ENCODE assay signal across 1 cellular context in the genomic region with DNA sequence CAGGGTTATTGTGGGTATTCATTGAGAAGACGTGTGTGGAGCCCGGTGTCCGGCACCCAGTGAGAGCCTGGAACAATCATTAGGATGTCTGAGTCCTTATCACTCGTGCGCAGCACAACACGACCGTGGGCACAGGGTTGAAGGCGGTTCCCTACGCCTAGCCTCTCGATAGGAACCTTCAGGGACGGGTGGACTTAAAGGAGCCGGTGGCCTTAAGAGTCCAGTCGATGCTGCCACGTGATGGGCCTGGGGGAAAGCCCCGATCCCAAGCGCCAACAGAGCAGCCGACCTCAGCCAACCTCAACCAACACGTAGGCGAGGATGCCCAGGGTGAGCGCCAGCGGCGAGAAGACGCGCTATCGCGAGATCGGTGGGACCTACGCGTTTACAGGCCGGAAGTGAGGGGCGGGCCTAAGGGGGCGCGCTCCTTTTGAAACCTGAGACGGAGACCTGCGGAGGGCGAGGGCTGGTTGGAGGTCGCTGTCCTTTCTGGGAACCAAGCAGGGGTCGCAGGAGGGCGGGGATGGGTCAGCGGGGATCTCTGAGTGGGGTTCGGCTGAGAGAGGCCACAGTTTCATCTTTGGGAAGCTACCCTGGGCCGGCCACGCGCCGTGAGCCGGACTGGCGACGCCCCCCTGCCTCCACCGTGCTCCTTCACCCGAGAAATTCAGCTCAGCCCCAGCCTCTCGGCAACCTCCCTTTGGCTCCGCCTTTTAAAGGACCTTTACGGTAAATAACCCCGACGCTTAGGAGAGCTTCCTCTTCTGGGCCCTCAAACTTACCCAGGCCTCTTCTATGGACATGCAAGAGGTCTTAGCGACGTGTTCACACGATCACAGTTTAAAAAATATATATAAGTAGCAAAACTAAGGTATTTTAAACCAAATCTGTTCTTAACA.
TF ChIP-seq lines count a peak whose summit lies in the region.

No MANE protein-coding gene starts in this region.

TF ChIP-seq in HepG2, 621 proteins besides CTCF, POLR2A, EP300 and RAD21 (continued from another document):
- no peak for TF ChIP-seq ZNF784 (CRISPR knock-in tag; IDR thresholded peaks at IDR 0.05; ENCODE audit: borderline replicate concordance)
- peak; percentile 42; the same call in 1 of the 2 replicates for TF ChIP-seq HMG20B (CRISPR knock-in tag; conservative IDR thresholded peaks at IDR 0.05)
- TF ChIP-seq SMYD3 (CRISPR knock-in tag; IDR thresholded peaks at IDR 0.05) = peak; percentile 69; the same call in 1 of the 2 replicates
- no peak for TF ChIP-seq SRF (IDR thresholded peaks at IDR 0.05; ENCODE audit: low read depth, low read length)
- peak; percentile 86; the same call in 1 of the 2 replicates for TF ChIP-seq ARNTL (CRISPR knock-in tag; IDR thresholded peaks at IDR 0.05)
- TF ChIP-seq ZNF44 (CRISPR knock-in tag; IDR thresholded peaks at IDR 0.05) = peak; percentile 38; the same call in 1 of the 2 replicates
- no peak for TF ChIP-seq ZNF24 (IDR thresholded peaks at IDR 0.05)
- peak; percentile 93; the same call in 1 of the 2 replicates for TF ChIP-seq SMAD1 (CRISPR knock-in tag; IDR thresholded peaks at IDR 0.05; ENCODE audit: borderline replicate concordance, low read depth)
- TF ChIP-seq PITX1 (CRISPR knock-in tag; IDR thresholded peaks at IDR 0.05) = peak; percentile 71
- peak; percentile 82; the same call in 1 of the 2 replicates for TF ChIP-seq ZMYM2 (CRISPR knock-in tag; IDR thresholded peaks at IDR 0.05)
- TF ChIP-seq ZBTB3 (CRISPR knock-in tag; IDR thresholded peaks at IDR 0.05; ENCODE audit: borderline replicate concordance, low read depth) = no peak
- TF ChIP-seq SAP130 (CRISPR knock-in tag; IDR thresholded peaks at IDR 0.05; ENCODE audit: low read depth) = peak; percentile 98
- no peak; the same call in none of the 2 replicates for TF ChIP-seq ZNF292 (CRISPR knock-in tag; IDR thresholded peaks at IDR 0.05; ENCODE audit: borderline replicate concordance, low read depth)
- TF ChIP-seq HOXA9 (CRISPR knock-in tag; IDR thresholded peaks at IDR 0.05; ENCODE audit: borderline replicate concordance) = no peak
- peak; percentile 60; the same call in 1 of the 2 replicates for TF ChIP-seq ZNF709 (CRISPR knock-in tag; IDR thresholded peaks at IDR 0.05)
- 0 out of 2 replicates have a peak, but pooled peaks have one; percentile 16 for TF ChIP-seq ZNF468 (CRISPR knock-in tag; IDR thresholded peaks at IDR 0.05)
- TF ChIP-seq SP2 (CRISPR knock-in tag; IDR thresholded peaks at IDR 0.05) = peak; percentile 100
- no peak for TF ChIP-seq ZNF3 (CRISPR knock-in tag; IDR thresholded peaks at IDR 0.05)
- TF ChIP-seq TAF1 (CRISPR knock-in tag; IDR thresholded peaks at IDR 0.05) = peak; percentile 90
- no peak for TF ChIP-seq MLLT10 (CRISPR knock-in tag; IDR thresholded peaks at IDR 0.05)
- no peak for TF ChIP-seq RFX3 (CRISPR knock-in tag; IDR thresholded peaks at IDR 0.05)
- TF ChIP-seq CREB1 (IDR thresholded peaks at IDR 0.05) = peak; percentile 88
- peak; percentile 95 for TF ChIP-seq CREB1 (CRISPR knock-in tag; IDR thresholded peaks at IDR 0.05)
- TF ChIP-seq ZNF510 (CRISPR knock-in tag; IDR thresholded peaks at IDR 0.05; ENCODE audit: low read depth) = no peak; the same call in 1 of the 2 replicates
- no peak for TF ChIP-seq U2AF1 (optimal IDR thresholded peaks at IDR 0.05; ENCODE audit: low read depth, low read length)
- peak; percentile 94 for TF ChIP-seq KLF13 (CRISPR knock-in tag; IDR thresholded peaks at IDR 0.05)
- TF ChIP-seq, protein P1, sequence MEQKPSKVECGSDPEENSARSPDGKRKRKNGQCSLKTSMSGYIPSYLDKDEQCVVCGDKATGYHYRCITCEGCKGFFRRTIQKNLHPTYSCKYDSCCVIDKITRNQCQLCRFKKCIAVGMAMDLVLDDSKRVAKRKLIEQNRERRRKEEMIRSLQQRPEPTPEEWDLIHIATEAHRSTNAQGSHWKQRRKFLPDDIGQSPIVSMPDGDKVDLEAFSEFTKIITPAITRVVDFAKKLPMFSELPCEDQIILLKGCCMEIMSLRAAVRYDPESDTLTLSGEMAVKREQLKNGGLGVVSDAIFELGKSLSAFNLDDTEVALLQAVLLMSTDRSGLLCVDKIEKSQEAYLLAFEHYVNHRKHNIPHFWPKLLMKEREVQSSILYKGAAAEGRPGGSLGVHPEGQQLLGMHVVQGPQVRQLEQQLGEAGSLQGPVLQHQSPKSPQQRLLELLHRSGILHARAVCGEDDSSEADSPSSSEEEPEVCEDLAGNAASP (CRISPR knock-in tag; IDR thresholded peaks at IDR 0.05; ENCODE audit: borderline replicate concordance) = peak; percentile 83; the same call in 1 of the 2 replicates
- peak; percentile 94 for TF ChIP-seq MEF2D (CRISPR knock-in tag; IDR thresholded peaks at IDR 0.05)
- TF ChIP-seq, protein P2, sequence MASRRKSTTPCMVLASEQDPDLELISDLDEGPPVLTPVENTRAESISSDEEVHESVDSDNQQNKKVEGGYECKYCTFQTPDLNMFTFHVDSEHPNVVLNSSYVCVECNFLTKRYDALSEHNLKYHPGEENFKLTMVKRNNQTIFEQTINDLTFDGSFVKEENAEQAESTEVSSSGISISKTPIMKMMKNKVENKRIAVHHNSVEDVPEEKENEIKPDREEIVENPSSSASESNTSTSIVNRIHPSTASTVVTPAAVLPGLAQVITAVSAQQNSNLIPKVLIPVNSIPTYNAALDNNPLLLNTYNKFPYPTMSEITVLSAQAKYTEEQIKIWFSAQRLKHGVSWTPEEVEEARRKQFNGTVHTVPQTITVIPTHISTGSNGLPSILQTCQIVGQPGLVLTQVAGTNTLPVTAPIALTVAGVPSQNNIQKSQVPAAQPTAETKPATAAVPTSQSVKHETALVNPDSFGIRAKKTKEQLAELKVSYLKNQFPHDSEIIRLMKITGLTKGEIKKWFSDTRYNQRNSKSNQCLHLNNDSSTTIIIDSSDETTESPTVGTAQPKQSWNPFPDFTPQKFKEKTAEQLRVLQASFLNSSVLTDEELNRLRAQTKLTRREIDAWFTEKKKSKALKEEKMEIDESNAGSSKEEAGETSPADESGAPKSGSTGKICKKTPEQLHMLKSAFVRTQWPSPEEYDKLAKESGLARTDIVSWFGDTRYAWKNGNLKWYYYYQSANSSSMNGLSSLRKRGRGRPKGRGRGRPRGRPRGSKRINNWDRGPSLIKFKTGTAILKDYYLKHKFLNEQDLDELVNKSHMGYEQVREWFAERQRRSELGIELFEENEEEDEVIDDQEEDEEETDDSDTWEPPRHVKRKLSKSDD (CRISPR knock-in tag; IDR thresholded peaks at IDR 0.05; ENCODE audit: low read depth) = peak; percentile 95
- TF ChIP-seq ZBTB8A (CRISPR knock-in tag; IDR thresholded peaks at IDR 0.05; ENCODE audit: borderline replicate concordance, low read depth) = peak; percentile 83
- TF ChIP-seq ZNF570 (CRISPR knock-in tag; IDR thresholded peaks at IDR 0.05; ENCODE audit: borderline replicate concordance) = no peak
- no peak for TF ChIP-seq MATR3 (CRISPR knock-in tag; IDR thresholded peaks at IDR 0.05)
- TF ChIP-seq MIXL1 (CRISPR knock-in tag; IDR thresholded peaks at IDR 0.05) = peak; percentile 31; the same call in 1 of the 2 replicates
- TF ChIP-seq TOE1 (CRISPR knock-in tag; IDR thresholded peaks at IDR 0.05) = no peak
- no peak; the same call in 1 of the 2 replicates for TF ChIP-seq ETV6 (CRISPR knock-in tag; conservative IDR thresholded peaks at IDR 0.05)
- no peak for TF ChIP-seq JUND (CRISPR knock-in tag; IDR thresholded peaks at IDR 0.05)
- peak; percentile 99 for TF ChIP-seq ZNF225 (CRISPR knock-in tag; IDR thresholded peaks at IDR 0.05)
- TF ChIP-seq, protein P3, sequence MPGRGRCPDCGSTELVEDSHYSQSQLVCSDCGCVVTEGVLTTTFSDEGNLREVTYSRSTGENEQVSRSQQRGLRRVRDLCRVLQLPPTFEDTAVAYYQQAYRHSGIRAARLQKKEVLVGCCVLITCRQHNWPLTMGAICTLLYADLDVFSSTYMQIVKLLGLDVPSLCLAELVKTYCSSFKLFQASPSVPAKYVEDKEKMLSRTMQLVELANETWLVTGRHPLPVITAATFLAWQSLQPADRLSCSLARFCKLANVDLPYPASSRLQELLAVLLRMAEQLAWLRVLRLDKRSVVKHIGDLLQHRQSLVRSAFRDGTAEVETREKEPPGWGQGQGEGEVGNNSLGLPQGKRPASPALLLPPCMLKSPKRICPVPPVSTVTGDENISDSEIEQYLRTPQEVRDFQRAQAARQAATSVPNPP (CRISPR knock-in tag; IDR thresholded peaks at IDR 0.05) = peak; percentile 83; the same call in 1 of the 2 replicates
- TF ChIP-seq ZC3H13 (CRISPR knock-in tag; IDR thresholded peaks at IDR 0.05) = no peak
- peak; percentile 81; the same call in 1 of the 2 replicates for TF ChIP-seq ZBTB42 (CRISPR knock-in tag; IDR thresholded peaks at IDR 0.05)
- no peak for TF ChIP-seq ZFP36L2 (CRISPR knock-in tag; IDR thresholded peaks at IDR 0.05)
- TF ChIP-seq PAX8 (CRISPR knock-in tag; IDR thresholded peaks at IDR 0.05; ENCODE audit: borderline replicate concordance) = 0 out of 2 replicates have a peak, but pooled peaks have one; percentile 84
- peak; percentile 94; the same call in 1 of the 2 replicates for TF ChIP-seq MTA1 (CRISPR knock-in tag; IDR thresholded peaks at IDR 0.05; ENCODE audit: borderline replicate concordance)
